ENCODE assay signal across 10 cellular contexts in the genomic region with DNA sequence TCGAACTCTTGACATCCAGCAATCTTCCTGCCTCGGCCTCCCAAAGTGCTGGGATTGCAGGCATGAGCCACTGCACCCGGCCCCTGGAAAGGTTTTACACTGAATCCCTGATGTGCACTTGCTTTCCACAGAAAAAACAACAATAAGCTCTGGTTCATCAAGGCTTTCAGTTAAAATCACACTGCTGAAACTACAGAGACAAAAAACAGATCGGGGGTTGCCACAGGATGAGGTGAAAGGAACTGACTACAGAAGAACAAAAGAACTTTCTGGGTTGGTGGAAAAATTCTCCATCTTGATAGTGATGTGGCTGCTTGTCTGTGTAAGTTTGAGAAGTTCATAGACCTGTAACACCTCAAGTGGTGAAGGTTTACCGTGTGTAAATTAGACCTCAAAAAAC. TPM values are rescaled to one million over a fixed set of nuclear protein-coding genes. Genes with fewer than 3 reads are reported as not detected.
DNase-seq lines count a peak whose midpoint lies in the region; ATAC-seq, FAIRE-seq and TF ChIP-seq lines count a peak whose summit lies in the region.
"Had no signal": no experiment of that assay in that cellular context is flagged by ENCODE, and none has a peak within 500 bp of the region (broad histone marks: within the 10 kb centered on the region; RNA-seq: fewer than 3 reads in every experiment).

No MANE protein-coding gene starts in this region.

- H3K27ac ChIP-seq in left lung (peak overlapping the region; percentile 10 to 95), transverse colon (peak overlapping the region; percentile 92 to 98 (median 97))

- CTCF ChIA-PET in activated naive CD4-positive, alpha-beta T cell treated with anti-CD3 and anti-CD28 coated beads for 36 hours (lab: Charles Lee), result interaction anchor here (0.7 to 8.7 kb wide), 13 partner anchors 8 to 148 kb away, joined by 3 to 63 read pairs (median 4); no protein-coding TSS in a partner anchor

- H3K4me3 ChIP-seq in left lung (peak overlapping the region in 1 of 2 donors; percentile 87), transverse colon (peak overlapping the region in 2 of 4 donors; percentile 74 to 89)

- H3K9me3 ChIP-seq in left lung (no peaks in the 10 kb centered on the region), transverse colon (no peaks in the 10 kb centered on the region)

- peak overlapping the region; percentile 94 for H3K4me3 Mint-ChIP-seq in activated naive CD4-positive, alpha-beta T cell treated with anti-CD3 and anti-CD28 coated beads for 36 hours

- peaks cover 27 to 76% of the 10 kb centered on the region in 2 donors for H3K4me1 ChIP-seq in left lung
- peaks cover 18 to 63% (median 55%) of the 10 kb centered on the region in 4 donors for H3K4me1 ChIP-seq in transverse colon

- no peaks in the 10 kb centered on the region for H3K9me3 Mint-ChIP-seq in activated naive CD4-positive, alpha-beta T cell treated with anti-CD3 and anti-CD28 coated beads for 36 hours

- intact Hi-C loops in activated naive CD4-positive, alpha-beta T cell treated with anti-CD3 and anti-CD28 coated beads for 36 hours (cut with micrococcal nuclease), result loop anchor here (10.0 kb wide), 2 partner anchors 306 to 1444 kb away; a partner anchor contains a TSS
- intact Hi-C loops in left lung (cut with DNase I) (no loop called here), transverse colon (cut with DNase I; ENCODE audit: low total_unique reads) (no loop called here)

- TF ChIP-seq CTCF in left lung (IDR thresholded peaks at IDR 0.05), result no peak
- TF ChIP-seq CTCF in transverse colon (IDR thresholded peaks at IDR 0.05), result no peak

- TF ChIP-seq POLR2A in transverse colon (IDR thresholded peaks at IDR 0.05), result no peak
- TF ChIP-seq POLR2A in GM12892 (IDR thresholded peaks at IDR 0.05; ENCODE audit: low read depth, low read length), result no peak

- no peak for FAIRE-seq in GM12892 (lab: Jason Lieb, UNC)

- peaks cover 53% of the 10 kb centered on the region for H3K36me3 Mint-ChIP-seq in activated naive CD4-positive, alpha-beta T cell treated with anti-CD3 and anti-CD28 coated beads for 36 hours (ENCODE audit: low read depth)

- DNase-seq in activated gamma-delta T cell treated with Interleukin-2 at 50 U/mL for 16 hours (peak; percentile 48), activated gamma-delta T cell (lab: John Stamatoyannopoulos, UW) (no peak), left lung (no peak), transverse colon (no peak), GM12892 (ENCODE audit: insufficient read length) (no peak), DMS79 treated with DMSO at 0.1 percent for 48 hours (lab: John Stamatoyannopoulos, UW) (no peak)
- peak; percentile 80 for DNase-seq in activated naive CD4-positive, alpha-beta T cell treated with anti-CD3 and anti-CD28 coated beads for 36 hours
- DNase-seq: cerebellar nuclear complex had no signal

- no peaks in the 10 kb centered on the region for H3K27me3 ChIP-seq in left lung
- no peaks in the 10 kb centered on the region for H3K27me3 ChIP-seq in transverse colon

- 45 to 69% methylated on average over 2 to 5 of the region's 5 CpGs for WGBS in transverse colon (ENCODE audit: low coverage in 1 of 2), 2 donors

- H3K27me3 Mint-ChIP-seq in activated naive CD4-positive, alpha-beta T cell treated with anti-CD3 and anti-CD28 coated beads for 36 hours (ENCODE audit: low read depth), result no peaks in the 10 kb centered on the region

- H3K4me1 Mint-ChIP-seq in activated naive CD4-positive, alpha-beta T cell treated with anti-CD3 and anti-CD28 coated beads for 36 hours (ENCODE audit: low read depth), result peaks cover 61% of the 10 kb centered on the region

- H3K36me3 ChIP-seq in left lung, result peaks cover 0 to 26% of the 10 kb centered on the region in 2 donors
- H3K36me3 ChIP-seq in transverse colon, result no peaks in the 10 kb centered on the region

- TF ChIP-seq EP300 in transverse colon (IDR thresholded peaks at IDR 0.05; ENCODE audit: low read depth), result no peak

- H3K27ac Mint-ChIP-seq in activated naive CD4-positive, alpha-beta T cell treated with anti-CD3 and anti-CD28 coated beads for 36 hours, result peak overlapping the region; percentile 99

- ATAC-seq in left lung (no peak), HG03378 (IDR thresholded peaks at IDR 0.05; ENCODE audit: unreplicated experiment) (no peak)

- in situ Hi-C loops in transverse colon (cut with MboI; ENCODE audit: low pct_ligation_motif_present in 1 of 4, low pct_unique_long_range_greater_than_20kb in 1 of 4, low sequenced_read_pairs in 3 of 4), result no loop called here

RNA-seq across cellular contexts. Expression of a gene that starts 2.9 kb away (rescaled TPM):
- 10 to 100 TPM; 73.9 to 80.0 TPM for total RNA-seq in activated naive CD4-positive, alpha-beta T cell treated with anti-CD3 and anti-CD28 coated beads for 36 hours
- total RNA-seq in left lung (10 to 100 TPM; 30.0 to 30.6 TPM), transverse colon (10 to 100 TPM; 23.1 to 40.4 (median 31.3) TPM)
- 1.0 TPM for polyA plus RNA-seq in GM12892 (2012; ENCODE audit: missing spikeins)

RNA-seq across cellular contexts. Expression of a gene that starts 42.1 kb away (rescaled TPM):
- total RNA-seq in activated naive CD4-positive, alpha-beta T cell treated with anti-CD3 and anti-CD28 coated beads for 36 hours, result 10 to 100 TPM; 56.8 to 65.4 TPM
- total RNA-seq in left lung, result 10 to 100 TPM; 29.1 to 37.0 TPM
- total RNA-seq in transverse colon, result 10 to 100 TPM in 2 of 4 donors, 1 to 10 TPM in 2; 1.6 to 14.2 (median 7.2) TPM
- polyA plus RNA-seq in GM12892 (2012; ENCODE audit: missing spikeins), result 36.9 TPM

RNA-seq across cellular contexts. Expression of a gene that starts 58.2 kb away (rescaled TPM):
- total RNA-seq in activated naive CD4-positive, alpha-beta T cell treated with anti-CD3 and anti-CD28 coated beads for 36 hours, result not detected
- total RNA-seq in left lung, result 1 to 10 TPM in 1 of 2 donors, not detected in 1; 1.1 TPM
- total RNA-seq in transverse colon, result 1 to 10 TPM in 1 of 4 donors, under 1 TPM in 1, not detected in 2; 0.64 to 1.2 TPM
- polyA plus RNA-seq in GM12892 (2012; ENCODE audit: missing spikeins), result not detected
- total RNA-seq: T-helper 1 cell treated with Interleukin-12 subunit alpha and Interleukin-12 subunit beta and Interleukin-4 antibody, amounts not matched to agents 30 ng/mL and 1 ng/mL, for 36 hours had no signal

Comparison
In these comparisons a context has a peak if more than half of its experiments do, and no peak if none do; other contexts are left out.
1. DNase-seq: peak in activated gamma-delta T cell treated with Interleukin-2 at 50 U/mL for 16 hours (single experiment) and activated naive CD4-positive, alpha-beta T cell treated with anti-CD3 and anti-CD28 coated beads for 36 hours (single experiment); none in activated gamma-delta T cell (single experiment), left lung (0 of 2), transverse colon (single experiment), GM12892 (single experiment) and DMS79 treated with DMSO at 0.1 percent for 48 hours (single experiment).